18 cellular contexts compared by ENCODE assay signal in the genomic region with DNA sequence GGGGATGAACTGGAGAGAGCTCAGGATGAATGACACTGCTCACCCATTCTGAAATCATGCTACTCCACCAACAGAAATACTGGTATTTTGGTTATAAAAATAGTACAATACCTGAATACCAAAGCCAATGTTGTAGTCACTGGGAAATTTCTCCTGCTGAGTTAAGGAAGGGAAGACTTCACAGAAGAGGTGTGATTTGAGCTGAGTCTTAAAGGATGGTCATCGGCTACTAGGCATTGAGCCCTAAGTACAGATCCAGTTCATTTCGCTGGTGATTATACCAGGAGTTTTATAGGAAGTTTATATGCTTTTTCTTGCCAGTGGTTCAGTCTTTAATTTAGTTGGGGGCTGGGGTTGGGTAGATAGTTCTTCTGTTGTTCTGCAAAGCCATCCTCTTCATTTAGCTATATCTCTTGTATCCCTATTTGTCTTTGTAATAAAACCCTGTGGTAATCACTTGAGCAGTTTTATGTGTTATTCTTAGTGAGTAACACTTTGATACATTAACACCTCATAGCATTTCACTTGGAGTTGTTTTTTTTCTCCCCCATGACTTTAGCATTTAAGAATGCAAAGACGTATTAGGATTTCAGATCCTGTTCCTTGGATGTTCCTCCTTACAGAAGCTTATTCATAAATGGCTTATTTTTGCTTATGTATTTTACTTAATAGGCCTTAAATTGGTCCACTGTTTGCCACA.
A peak's percentile ranks its signal among the peaks of the same experiment; 100 is the strongest.
DNase-seq lines count a peak whose midpoint lies in the region; ATAC-seq, FAIRE-seq and TF ChIP-seq lines count a peak whose summit lies in the region.
"Had no signal": no experiment of that assay in that cellular context is flagged by ENCODE, and none has a peak within 500 bp of the region (broad histone marks: within the 10 kb centered on the region; RNA-seq: fewer than 3 reads in every experiment).

No MANE protein-coding gene starts in this region.

- peaks cover 21% of the 10 kb centered on the region for H3K9me3 ChIP-seq in A549
- H3K9me3 ChIP-seq in muscle layer of colon (ENCODE audit: low read length) = no peaks in the 10 kb centered on the region
- H3K9me3 ChIP-seq in pancreas = no peaks in the 10 kb centered on the region

- TF ChIP-seq RAD21 in A549 (conservative IDR thresholded peaks at IDR 0.05 in 1 of 2, IDR thresholded peaks at IDR 0.05 in 1 of 2) = no peak

- intact Hi-C loops in pancreas (cut with DNase I) = no loop called here

- POLR2A ChIA-PET in A549 (lab: Yijun Ruan, JAX) = no interaction called here

- TF ChIP-seq POLR2A in A549 (IDR thresholded peaks at IDR 0.05; ENCODE audit: low read length) = no peak

- H3K36me3 ChIP-seq in muscle layer of colon (ENCODE audit: insufficient read depth, low read length) = no peaks in the 10 kb centered on the region
- no peaks in the 10 kb centered on the region for H3K36me3 ChIP-seq in pancreas

- TF ChIP-seq EP300 in A549 (IDR thresholded peaks at IDR 0.05) = no peak

- ATAC-seq in A549 (no peak), pancreas (no peak)
- ATAC-seq: activated CD8-positive, alpha-beta T cell treated with anti-CD3 and anti-CD28 coated beads for 36 hours; activated T-helper 17 cell treated with anti-CD3 and anti-CD28 coated beads, Interleukin-2, amount 50 U/mL, for 72 hours; CD8-positive, alpha-beta T cell had no signal

- H3K27ac ChIP-seq in A549 (peak overlapping the region in 1 of 2 experiments; percentile 48; a peak in 3 of 6 replicates), muscle layer of colon (ENCODE audit: low read depth, low read length) (peak overlapping the region; percentile 35), pancreas (no peak overlapping the region)

- H3K27me3 ChIP-seq in muscle layer of colon (ENCODE audit: control insufficient read depth in 1 of 2, insufficient read depth in 2 of 2, low read length in 2 of 2) (no peaks in the 10 kb centered on the region), pancreas (no peaks in the 10 kb centered on the region)

- H3K4me1 ChIP-seq in A549 (0 out of 3 replicates have a peak, but pooled peaks cover 3% of the 10 kb centered on the region), muscle layer of colon (ENCODE audit: insufficient read depth, low read length) (peaks cover 5% of the 10 kb centered on the region), pancreas (peaks cover 0 to 8% (median 0%) of the 10 kb centered on the region in 3 donors)

- CTCF ChIA-PET in A549 (lab: Yijun Ruan, JAX) = interaction anchor here (1.1 to 2.8 kb wide), 3 partner anchors 8 to 428 kb away, joined by 3 to 10 read pairs (median 4); no protein-coding TSS in a partner anchor

- DNase-seq in A549 (ENCODE audit: low read depth in 1 of 2, low spot score in 1 of 2) (no peak), LHCN-M2 (ENCODE audit: low read depth) (peak; percentile 83), epithelial cell of proximal tubule (ENCODE audit: low read depth) (peak; percentile 96), activated T-cell treated with anti-CD3 and anti-CD28 coated beads for 4 hours (no peak), GM10266 (ENCODE audit: extremely low spot score) (no peak), NOMO-1 (lab: John Stamatoyannopoulos, UW; ENCODE audit: unreplicated experiment in 2 of 2) (no peak), pancreas (no peak)
- DNase-seq: activated CD8-positive, alpha-beta T cell treated with anti-CD3 and anti-CD28 coated beads for 36 hours; CD8-positive, alpha-beta T cell; Kasumi-1; midbrain; NCI-H1694 treated with DMSO at 0.1 percent for 48 hours; NCI-H510A treated with DMSO at 0.1 percent for 48 hours; substantia nigra had no signal

- WGBS in A549 (ENCODE audit: missing lambda C conversion rate) = 85% methylated on average over 3 of the region's 3 CpGs
- WGBS in pancreas, 2 donors = 97 to 100% methylated on average over 3 of the region's 3 CpGs

- H3K9ac ChIP-seq in muscle layer of colon (ENCODE audit: low read length) = no peak overlapping the region

- FAIRE-seq in A549 (lab: Jason Lieb, UNC) = peak; percentile 7
- no peak for FAIRE-seq in pancreas (lab: Jason Lieb, UNC)
- FAIRE-seq: A204.1, GM12892 had no signal

- H3K4me3 ChIP-seq in A549 (no peak overlapping the region), epithelial cell of proximal tubule (ENCODE audit: low read depth, low read length) (no peak overlapping the region), muscle layer of colon (ENCODE audit: low read depth in 1 of 2, low read length in 2 of 2) (no peak overlapping the region), pancreas (no peak overlapping the region)

- TF ChIP-seq CTCF in A549 (IDR thresholded peaks at IDR 0.05) (no peak), epithelial cell of proximal tubule (conservative IDR thresholded peaks at IDR 0.05; ENCODE audit: low read depth, low read length) (no peak), GM10266 (IDR thresholded peaks at IDR 0.05; ENCODE audit: control insufficient read depth, insufficient read depth, low read depth, missing control alignments) (no peak), pancreas (IDR thresholded peaks at IDR 0.05) (no peak)

- no peak overlapping the region for H3K4me2 ChIP-seq in A549

TF ChIP-seq in A549, 52 proteins besides CTCF, POLR2A, EP300 and RAD21:
- TF ChIP-seq NFE2L2 (conservative IDR thresholded peaks at IDR 0.05; ENCODE audit: low read length) (no peak), CHD2 (IDR thresholded peaks at IDR 0.05; ENCODE audit: low read length, partially characterized antibody) (no peak), CBX2 (IDR thresholded peaks at IDR 0.05; ENCODE audit: borderline replicate concordance, low read depth) (no peak), ESRRA (IDR thresholded peaks at IDR 0.05; ENCODE audit: borderline replicate concordance, low read length) (no peak), NPAS2 (CRISPR knock-in tag; IDR thresholded peaks at IDR 0.05; ENCODE audit: borderline replicate concordance) (no peak), GATA3 (IDR thresholded peaks at IDR 0.05; ENCODE audit: borderline replicate concordance) (no peak), KDM1A (IDR thresholded peaks at IDR 0.05; ENCODE audit: low read depth) (no peak), BHLHE40 (IDR thresholded peaks at IDR 0.05; ENCODE audit: low read depth, low read length) (no peak), ZC3H11A (IDR thresholded peaks at IDR 0.05) (no peak), FOSL2 (IDR thresholded peaks at IDR 0.05) (no peak), FOSL2 (CRISPR knock-in tag; IDR thresholded peaks at IDR 0.05) (no peak), RFX5 (IDR thresholded peaks at IDR 0.05) (no peak), CEBPB (IDR thresholded peaks at IDR 0.05) (no peak), JUN (IDR thresholded peaks at IDR 0.05) (no peak), EHMT2 (IDR thresholded peaks at IDR 0.05; ENCODE audit: low read depth) (no peak), HOXB13 (CRISPR knock-in tag; IDR thresholded peaks at IDR 0.05; ENCODE audit: low read depth) (no peak), RARB (CRISPR knock-in tag; IDR thresholded peaks at IDR 0.05) (no peak)
- TF ChIP-seq, protein P1, sequence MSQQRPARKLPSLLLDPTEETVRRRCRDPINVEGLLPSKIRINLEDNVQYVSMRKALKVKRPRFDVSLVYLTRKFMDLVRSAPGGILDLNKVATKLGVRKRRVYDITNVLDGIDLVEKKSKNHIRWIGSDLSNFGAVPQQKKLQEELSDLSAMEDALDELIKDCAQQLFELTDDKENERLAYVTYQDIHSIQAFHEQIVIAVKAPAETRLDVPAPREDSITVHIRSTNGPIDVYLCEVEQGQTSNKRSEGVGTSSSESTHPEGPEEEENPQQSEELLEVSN (IDR thresholded peaks at IDR 0.05; ENCODE audit: borderline replicate concordance, low read depth) = no peak
- TF ChIP-seq, protein P2, sequence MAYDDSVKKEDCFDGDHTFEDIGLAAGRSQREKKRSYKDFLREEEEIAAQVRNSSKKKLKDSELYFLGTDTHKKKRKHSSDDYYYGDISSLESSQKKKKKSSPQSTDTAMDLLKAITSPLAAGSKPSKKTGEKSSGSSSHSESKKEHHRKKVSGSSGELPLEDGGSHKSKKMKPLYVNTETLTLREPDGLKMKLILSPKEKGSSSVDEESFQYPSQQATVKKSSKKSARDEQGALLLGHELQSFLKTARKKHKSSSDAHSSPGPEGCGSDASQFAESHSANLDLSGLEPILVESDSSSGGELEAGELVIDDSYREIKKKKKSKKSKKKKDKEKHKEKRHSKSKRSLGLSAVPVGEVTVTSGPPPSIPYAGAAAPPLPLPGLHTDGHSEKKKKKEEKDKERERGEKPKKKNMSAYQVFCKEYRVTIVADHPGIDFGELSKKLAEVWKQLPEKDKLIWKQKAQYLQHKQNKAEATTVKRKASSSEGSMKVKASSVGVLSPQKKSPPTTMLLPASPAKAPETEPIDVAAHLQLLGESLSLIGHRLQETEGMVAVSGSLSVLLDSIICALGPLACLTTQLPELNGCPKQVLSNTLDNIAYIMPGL (CRISPR knock-in tag; IDR thresholded peaks at IDR 0.05; ENCODE audit: borderline replicate concordance) = no peak
TF ChIP-seq in A549: peak in this region for 0.

Comparison
In these comparisons a context has a peak if more than half of its experiments do, and no peak if none do; other contexts are left out.
1. DNase-seq: peak in LHCN-M2 (single experiment) and epithelial cell of proximal tubule (single experiment); none in A549 (0 of 2), activated T-cell treated with anti-CD3 and anti-CD28 coated beads for 4 hours (single experiment), GM10266 (single experiment), NOMO-1 (0 of 2) and pancreas (0 of 6).